ENCODE assay signal across 15 cellular contexts in genomic region chr1:41805771-41806471, GRCh38.
DNase-seq lines count a peak whose midpoint lies in the region; ATAC-seq and TF ChIP-seq lines count a peak whose summit lies in the region.
"Had no signal": no experiment of that assay in that cellular context is flagged by ENCODE, and none has a peak within 500 bp of the region (broad histone marks: within the 10 kb centered on the region; RNA-seq: fewer than 3 reads in every experiment).

No MANE protein-coding gene starts in this region.

- H3K36me3 ChIP-seq in neural progenitor cell (no peaks in the 10 kb centered on the region), thymus (ENCODE audit: control insufficient read depth, insufficient read depth) (no peaks in the 10 kb centered on the region), suprapubic skin (no peaks in the 10 kb centered on the region), PC-3 (ENCODE audit: low read depth, low read length) (no peaks in the 10 kb centered on the region)
- H3K36me3 ChIP-seq: colonic mucosa, uterus had no signal

- 68% methylated on average over 8 of the region's 8 CpGs for WGBS in thymus
- 92% methylated on average over 8 of the region's 8 CpGs for WGBS in suprapubic skin

- H3K27ac ChIP-seq in neural progenitor cell (no peak overlapping the region), thymus (ENCODE audit: low read depth) (peak overlapping the region; percentile 46), suprapubic skin (no peak overlapping the region), PC-3 (ENCODE audit: low read length) (no peak overlapping the region)
- H3K27ac ChIP-seq: colonic mucosa, KMS-11, PC-9, psoas muscle, uterus had no signal

- H3K9ac ChIP-seq in neural progenitor cell, result no peak overlapping the region
- H3K9ac ChIP-seq in PC-3 (ENCODE audit: low read length), result no peak overlapping the region
- H3K9ac ChIP-seq: KMS-11 had no signal

- H3K4me2 ChIP-seq in neural progenitor cell (no peak overlapping the region), PC-3 (ENCODE audit: low read length) (no peak overlapping the region)
- H3K4me2 ChIP-seq: KMS-11, PC-9 had no signal

- no TSS peak for BruUV-seq in PC-3 (replicated peaks; lab: Mats Ljungman, UMichigan)

- H3K79me2 ChIP-seq in neural progenitor cell (ENCODE audit: low read depth) (no peaks in the 10 kb centered on the region), PC-3 (ENCODE audit: low read length) (no peaks in the 10 kb centered on the region)

- CTCF ChIA-PET in PC-3 (lab: Charles Lee), result no interaction called here

- no peaks in the 10 kb centered on the region for H3K4me1 ChIP-seq in neural progenitor cell
- peaks cover 47% of the 10 kb centered on the region for H3K4me1 ChIP-seq in thymus (ENCODE audit: control insufficient read depth, insufficient read depth, low read length)
- H3K4me1 ChIP-seq in suprapubic skin, result peaks cover 27% of the 10 kb centered on the region
- peaks cover 21% of the 10 kb centered on the region for H3K4me1 ChIP-seq in PC-3 (ENCODE audit: insufficient read depth, low read length)
- H3K4me1 ChIP-seq: colonic mucosa, uterus had no signal

- no peak for TF ChIP-seq EP300 in suprapubic skin (IDR thresholded peaks at IDR 0.05)

- H4K20me1 ChIP-seq in neural progenitor cell (ENCODE audit: low read depth), result peaks cover 7% of the 10 kb centered on the region
- no peaks in the 10 kb centered on the region for H4K20me1 ChIP-seq in PC-3 (ENCODE audit: low read length)

- no peaks in the 10 kb centered on the region for H3K27me3 ChIP-seq in neural progenitor cell
- no peaks in the 10 kb centered on the region for H3K27me3 ChIP-seq in thymus (ENCODE audit: control insufficient read depth, insufficient read depth)
- no peaks in the 10 kb centered on the region for H3K27me3 ChIP-seq in suprapubic skin
- H3K27me3 ChIP-seq in PC-3 (ENCODE audit: low read length), result no peaks in the 10 kb centered on the region
- H3K27me3 ChIP-seq: colonic mucosa, uterus had no signal

- intact Hi-C loops in activated T-helper 1 cell treated with anti-CD3 and anti-CD28 coated beads, Interleukin-12 subunit alpha, Interleukin-12 subunit beta, Interleukin-2, Interleukin-4 antibody, amounts not matched to agents 30 ng/mL and 10 ng/mL and 1 ng/mL, durations not matched to agents 14 hours and 24 hours and 36 hours (cut with micrococcal nuclease), result loop anchor here (1.0 to 5.0 kb wide), 7 partner anchors 13 to 211 kb away; partner anchors contain the start of gene HIVEP3
- intact Hi-C loops in PC-3 (cut with micrococcal nuclease), result no loop called here

- no peak for TF ChIP-seq CTCF in neural progenitor cell (IDR thresholded peaks at IDR 0.05)
- no peak for TF ChIP-seq CTCF in suprapubic skin (IDR thresholded peaks at IDR 0.05)
- no peak for TF ChIP-seq CTCF in PC-3 (conservative IDR thresholded peaks at IDR 0.05; ENCODE audit: low read depth, low read length)

- H3K9me2 ChIP-seq in PC-3 (replicated peaks; ENCODE audit: low read length), result no peaks in the 10 kb centered on the region

- DNase-seq in activated gamma-delta T cell treated with Interleukin-2 at 50 U/mL for 16 hours (peak; percentile 29), activated gamma-delta T cell (lab: John Stamatoyannopoulos, UW) (no peak), neural progenitor cell (ENCODE audit: low spot score) (no peak), suprapubic skin (ENCODE audit: low spot score in 2 of 2) (no peak), PC-3 (no peak)
- DNase-seq in activated T-helper 1 cell treated with anti-CD3 and anti-CD28 coated beads, Interleukin-12 subunit alpha, Interleukin-12 subunit beta, Interleukin-2, Interleukin-4 antibody, amounts not matched to agents 30 ng/mL and 10 ng/mL and 1 ng/mL, durations not matched to agents 14 hours and 24 hours and 36 hours (ENCODE audit: low spot score), result peak; percentile 38
- DNase-seq: colonic mucosa, DMS79, NCI-H2029, PC-9, psoas muscle, uterus had no signal

- H3K27me3 Mint-ChIP-seq in activated T-helper 1 cell treated with anti-CD3 and anti-CD28 coated beads, Interleukin-12 subunit alpha, Interleukin-12 subunit beta, Interleukin-2, Interleukin-4 antibody, amounts not matched to agents 30 ng/mL and 10 ng/mL and 1 ng/mL, durations not matched to agents 14 hours and 24 hours and 36 hours (ENCODE audit: insufficient read depth), result no peaks in the 10 kb centered on the region
- peaks cover 9% of the 10 kb centered on the region for H3K27me3 Mint-ChIP-seq in neural progenitor cell (ENCODE audit: insufficient read depth, low read depth)

- no peak overlapping the region for H3K4me3 ChIP-seq in neural progenitor cell
- no peak overlapping the region for H3K4me3 ChIP-seq in thymus (ENCODE audit: low read length)
- H3K4me3 ChIP-seq in suprapubic skin, result no peak overlapping the region
- H3K4me3 ChIP-seq in PC-3 (ENCODE audit: low read length), result no peak overlapping the region
- H3K4me3 ChIP-seq: colonic mucosa, PC-9, psoas muscle, uterus had no signal

- H2AFZ ChIP-seq in neural progenitor cell (replicated peaks), result no peak overlapping the region
- H2AFZ ChIP-seq in PC-3 (ENCODE audit: low read length), result no peak overlapping the region
- H2AFZ ChIP-seq: PC-9 had no signal

- POLR2A ChIA-PET in PC-3 (lab: Charles Lee; ENCODE audit: unreplicated experiment), result no interaction called here

- TF ChIP-seq POLR2A in suprapubic skin (IDR thresholded peaks at IDR 0.05), result no peak

- peak overlapping the region; percentile 89 for H3K27ac Mint-ChIP-seq in activated T-helper 1 cell treated with anti-CD3 and anti-CD28 coated beads, Interleukin-12 subunit alpha, Interleukin-12 subunit beta, Interleukin-2, Interleukin-4 antibody, amounts not matched to agents 30 ng/mL and 10 ng/mL and 1 ng/mL, durations not matched to agents 14 hours and 24 hours and 36 hours
- H3K27ac Mint-ChIP-seq in neural progenitor cell, result peak overlapping the region; percentile 42

- H3K9me3 Mint-ChIP-seq in activated T-helper 1 cell treated with anti-CD3 and anti-CD28 coated beads, Interleukin-12 subunit alpha, Interleukin-12 subunit beta, Interleukin-2, Interleukin-4 antibody, amounts not matched to agents 30 ng/mL and 10 ng/mL and 1 ng/mL, durations not matched to agents 14 hours and 24 hours and 36 hours, result no peaks in the 10 kb centered on the region
- H3K9me3 Mint-ChIP-seq in neural progenitor cell, result no peaks in the 10 kb centered on the region

- no peaks in the 10 kb centered on the region for H3F3A ChIP-seq in neural progenitor cell (ENCODE audit: low read depth)
- H3F3A ChIP-seq in PC-3 (ENCODE audit: low read length, unreplicated experiment), result no peaks in the 10 kb centered on the region

- ATAC-seq in HG03460 (IDR thresholded peaks at IDR 0.05; ENCODE audit: unreplicated experiment) (no peak), PC-3 (no peak)
- ATAC-seq: psoas muscle had no signal

- no peaks in the 10 kb centered on the region for H3K9me3 ChIP-seq in neural progenitor cell (ENCODE audit: low read depth)
- H3K9me3 ChIP-seq in thymus (ENCODE audit: control insufficient read depth), result no peaks in the 10 kb centered on the region
- H3K9me3 ChIP-seq in suprapubic skin, result no peaks in the 10 kb centered on the region
- no peaks in the 10 kb centered on the region for H3K9me3 ChIP-seq in PC-3 (ENCODE audit: low read length)
- H3K9me3 ChIP-seq: colonic mucosa, psoas muscle, uterus had no signal

- peak overlapping the region; percentile 78 for H3K4me3 Mint-ChIP-seq in activated T-helper 1 cell treated with anti-CD3 and anti-CD28 coated beads, Interleukin-12 subunit alpha, Interleukin-12 subunit beta, Interleukin-2, Interleukin-4 antibody, amounts not matched to agents 30 ng/mL and 10 ng/mL and 1 ng/mL, durations not matched to agents 14 hours and 24 hours and 36 hours
- peak overlapping the region; percentile 50 for H3K4me3 Mint-ChIP-seq in neural progenitor cell

- H3K36me3 Mint-ChIP-seq in activated T-helper 1 cell treated with anti-CD3 and anti-CD28 coated beads, Interleukin-12 subunit alpha, Interleukin-12 subunit beta, Interleukin-2, Interleukin-4 antibody, amounts not matched to agents 30 ng/mL and 10 ng/mL and 1 ng/mL, durations not matched to agents 14 hours and 24 hours and 36 hours (ENCODE audit: low read depth), result peaks cover 9% of the 10 kb centered on the region
- H3K36me3 Mint-ChIP-seq in neural progenitor cell, result no peaks in the 10 kb centered on the region

- H3K4me1 Mint-ChIP-seq in activated T-helper 1 cell treated with anti-CD3 and anti-CD28 coated beads, Interleukin-12 subunit alpha, Interleukin-12 subunit beta, Interleukin-2, Interleukin-4 antibody, amounts not matched to agents 30 ng/mL and 10 ng/mL and 1 ng/mL, durations not matched to agents 14 hours and 24 hours and 36 hours (ENCODE audit: low read depth), result peaks cover 93% of the 10 kb centered on the region
- peaks cover 11% of the 10 kb centered on the region for H3K4me1 Mint-ChIP-seq in neural progenitor cell

Comparison
In these comparisons a context has a peak if more than half of its experiments do, and no peak if none do; other contexts are left out.
1. DNase-seq: peak in activated gamma-delta T cell treated with Interleukin-2 at 50 U/mL for 16 hours (single experiment) and activated T-helper 1 cell treated with anti-CD3 and anti-CD28 coated beads, Interleukin-12 subunit alpha, Interleukin-12 subunit beta, Interleukin-2, Interleukin-4 antibody, amounts not matched to agents 30 ng/mL and 10 ng/mL and 1 ng/mL, durations not matched to agents 14 hours and 24 hours and 36 hours (single experiment); none in activated gamma-delta T cell (single experiment), neural progenitor cell (single experiment), suprapubic skin (0 of 2) and PC-3 (single experiment).